In genomic region chr22:43955040-43955882, GRCh38 we compare ENCODE assay signal across 8 cellular contexts. TPM values are rescaled to one million over a fixed set of nuclear protein-coding genes. Genes with fewer than 3 reads are reported as not detected.
A peak's percentile ranks its signal among the peaks of the same experiment; 100 is the strongest.
DNase-seq lines count a peak whose midpoint lies in the region; ATAC-seq, FAIRE-seq and TF ChIP-seq lines count a peak whose summit lies in the region.

Gene SAMM50, plus strand, starts transcription at chr22:43955442. Its CDS starts 136 bp downstream, at chr22:43955578.

- intact Hi-C loops in breast epithelium (cut with DNase I; ENCODE audit: low total_unique reads) = no loop called here

- TF ChIP-seq CTCF in VCaP (conservative IDR thresholded peaks at IDR 0.05) (no peak), breast epithelium (IDR thresholded peaks at IDR 0.05) (no peak)

- H3K9me3 ChIP-seq in breast epithelium (no peaks in the 10 kb centered on the region), iPS-18c (ENCODE audit: control insufficient read depth, insufficient read depth, low read length) (no peaks in the 10 kb centered on the region)

- H3K4me1 ChIP-seq in breast epithelium = peaks cover 0 to 10% of the 10 kb centered on the region in 2 donors

- H3K27ac ChIP-seq in VCaP = peak within 1 kb of the TSS; percentile 84
- H3K27ac ChIP-seq in breast epithelium = peak within 1 kb of the TSS; percentile 79 to 85
- H3K27ac ChIP-seq in skin epidermis = peak within 1 kb of the TSS; percentile 61 to 93 (median 87)

- H3K36me3 ChIP-seq in breast epithelium = no peaks in the 10 kb centered on the region

- H3K4me3 ChIP-seq in breast epithelium = peak within 1 kb of the TSS; percentile 74 to 92 (median 86)
- peak within 1 kb of the TSS; percentile 97 for H3K4me3 ChIP-seq in iPS-18c (ENCODE audit: insufficient read depth, low read depth, low read length)
- peak within 1 kb of the TSS; percentile 66 to 96 (median 88) for H3K4me3 ChIP-seq in skin epidermis

- TF ChIP-seq POLR2A in breast epithelium (IDR thresholded peaks at IDR 0.05) = peak; percentile 65

- peak; percentile 94 for FAIRE-seq in A204.1 (lab: Jason Lieb, UNC)

- DNase-seq in NCI-H2171 (lab: John Stamatoyannopoulos, UW) (peak; percentile 94), breast epithelium (ENCODE audit: low spot score in 2 of 2) (peak; percentile 87 to 88)

- peaks cover 0 to 5% of the 10 kb centered on the region in 2 donors for H3K27me3 ChIP-seq in breast epithelium

- peak; percentile 82 for ATAC-seq in GM18520 (IDR thresholded peaks at IDR 0.05; ENCODE audit: unreplicated experiment)
- ATAC-seq in HG03066 (IDR thresholded peaks at IDR 0.05; ENCODE audit: low read depth, unreplicated experiment) = peak; percentile 89

RNA-seq across cellular contexts. Expression of gene SAMM50, which starts in this region (rescaled TPM):
- total RNA-seq in breast epithelium = 10 to 100 TPM; 36.1 to 40.6 (median 36.4) TPM

Comparison
In these comparisons a context has a peak if more than half of its experiments do, and no peak if none do; other contexts are left out.
1. Peak in every context shown above with its lines: DNase-seq, ATAC-seq, H3K4me3 ChIP-seq and H3K27ac ChIP-seq.